Comparison of ENCODE assay signal across 8 cellular contexts in the genomic region with DNA sequence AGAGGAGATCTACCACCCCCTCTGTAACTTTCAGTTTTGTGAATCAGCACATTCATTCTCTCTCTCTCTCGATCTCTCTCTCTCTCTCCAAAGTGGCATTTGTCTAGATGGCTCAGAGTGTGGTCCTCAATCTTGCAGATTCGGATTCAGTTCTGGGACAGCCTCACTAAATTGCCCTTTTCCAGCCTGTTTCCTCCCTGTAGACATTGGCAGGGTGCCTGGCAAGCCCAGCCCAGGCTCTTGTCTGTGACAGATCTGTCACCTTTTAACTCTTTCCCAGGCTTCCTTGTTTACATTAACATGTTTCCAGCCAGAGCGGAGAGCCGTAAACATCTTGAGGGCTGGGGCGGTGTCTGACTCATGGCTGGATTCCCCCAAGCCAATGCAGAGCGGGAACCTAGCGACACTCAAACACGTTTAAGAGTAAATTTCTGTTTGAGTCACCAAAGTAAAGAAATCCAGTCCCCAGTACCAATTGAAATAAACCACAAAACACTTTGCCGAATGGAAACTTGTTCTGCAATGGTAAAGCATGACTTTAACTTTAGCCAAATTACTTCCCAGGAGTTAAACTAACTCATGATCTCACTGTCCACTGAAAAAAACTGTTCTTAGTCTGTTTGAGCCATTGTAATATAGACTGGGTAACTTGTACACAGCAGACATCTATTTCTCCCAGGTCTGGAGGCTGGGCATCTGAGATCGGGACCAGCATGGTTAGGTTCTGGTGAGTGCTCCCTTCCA. TPM values are rescaled to one million over a fixed set of nuclear protein-coding genes. Genes with fewer than 3 reads are reported as not detected.
A peak's percentile ranks its signal among the peaks of the same experiment; 100 is the strongest.
DNase-seq lines count a peak whose midpoint lies in the region; ATAC-seq lines count a peak whose summit lies in the region.

No MANE protein-coding gene starts in this region.

- peaks cover 13% of the 10 kb centered on the region for H3K4me1 Mint-ChIP-seq in activated CD4-positive, alpha-beta memory T cell treated with anti-CD3 and anti-CD28 coated beads, Interleukin-2, amount 10 ng/mL, durations not matched to agents 7 days and 5 days

- H3K36me3 ChIP-seq in aorta (ENCODE audit: control insufficient read depth in 1 of 2, insufficient read depth in 2 of 2, low read length in 1 of 2), result no peaks in the 10 kb centered on the region
- no peaks in the 10 kb centered on the region for H3K36me3 ChIP-seq in effector memory CD4-positive, alpha-beta T cell (ENCODE audit: control insufficient read depth, insufficient read depth, low read length)

- peaks cover 0 to 3% of the 10 kb centered on the region in 2 donors for H3K27me3 ChIP-seq in aorta (ENCODE audit: control insufficient read depth in 1 of 2, insufficient read depth in 2 of 2, low read length in 1 of 2)
- H3K27me3 ChIP-seq in effector memory CD4-positive, alpha-beta T cell (replicated peaks; ENCODE audit: control insufficient read depth, insufficient read depth, low read length, poor library complexity, severe bottlenecking), result peaks cover 4% of the 10 kb centered on the region

- no peaks in the 10 kb centered on the region for H3K36me3 Mint-ChIP-seq in activated CD4-positive, alpha-beta memory T cell treated with anti-CD3 and anti-CD28 coated beads, Interleukin-2, amount 10 ng/mL, durations not matched to agents 7 days and 5 days (ENCODE audit: low read depth)

- peaks cover 4% of the 10 kb centered on the region for H3K9me3 ChIP-seq in aorta (ENCODE audit: control insufficient read depth, low read length)
- H3K9me3 ChIP-seq in effector memory CD4-positive, alpha-beta T cell (ENCODE audit: control insufficient read depth, low read length), result no peaks in the 10 kb centered on the region

- H3K4me1 ChIP-seq in aorta (ENCODE audit: control insufficient read depth in 1 of 2, insufficient read depth in 2 of 2, low read length in 2 of 2), result peaks cover 0 to 3% of the 10 kb centered on the region in 2 donors
- H3K4me1 ChIP-seq in effector memory CD4-positive, alpha-beta T cell (ENCODE audit: control insufficient read depth, insufficient read depth, low read length, poor library complexity, severe bottlenecking), result no peaks in the 10 kb centered on the region

- H3K4me3 ChIP-seq in aorta (ENCODE audit: low read length in 2 of 2), result peak overlapping the region in 1 of 2 donors; percentile 46
- H3K4me3 ChIP-seq in effector memory CD4-positive, alpha-beta T cell (ENCODE audit: insufficient read depth, low read depth, low read length, poor library complexity, severe bottlenecking), result no peak overlapping the region

- peaks cover 39% of the 10 kb centered on the region for H3K27me3 Mint-ChIP-seq in activated CD4-positive, alpha-beta memory T cell treated with anti-CD3 and anti-CD28 coated beads, Interleukin-2, amount 10 ng/mL, durations not matched to agents 7 days and 5 days

- peaks cover 4% of the 10 kb centered on the region for H3K9me3 Mint-ChIP-seq in activated CD4-positive, alpha-beta memory T cell treated with anti-CD3 and anti-CD28 coated beads, Interleukin-2, amount 10 ng/mL, durations not matched to agents 7 days and 5 days

- ATAC-seq in GM19452 (IDR thresholded peaks at IDR 0.05; ENCODE audit: unreplicated experiment) (peak; percentile 86), left colon (peak; percentile 97), aorta (ENCODE audit: low FRiP score) (peak; percentile 64)

- POLR2A ChIA-PET in activated CD4-positive, alpha-beta memory T cell treated with anti-CD3 and anti-CD28 coated beads, Interleukin-2, amount 10 ng/mL, durations not matched to agents 7 days and 5 days (lab: Charles Lee), result no interaction called here

- intact Hi-C loops in left colon (cut with DNase I, micrococcal nuclease), result no loop called here
- intact Hi-C loops in aorta (cut with DNase I), result no loop called here

- CTCF ChIA-PET in activated CD4-positive, alpha-beta memory T cell treated with anti-CD3 and anti-CD28 coated beads, Interleukin-2, amount 10 ng/mL, durations not matched to agents 7 days and 5 days (lab: Charles Lee), result interaction anchor here (0.8 kb wide), 1 partner anchor 29 kb away, joined by 3 read pairs; no protein-coding TSS in a partner anchor

- peak; percentile 51 for DNase-seq in CD1c-positive myeloid dendritic cell (ENCODE audit: extremely low spot score)
- peak; percentile 89 for DNase-seq in HPDE6-E6E7 (ENCODE audit: extremely low spot score)
- DNase-seq in activated CD4-positive, alpha-beta memory T cell treated with anti-CD3 and anti-CD28 coated beads, Interleukin-2, amount 10 ng/mL, durations not matched to agents 7 days and 5 days, result peak; percentile 51
- DNase-seq in left colon, result peak; percentile 86 to 87
- DNase-seq in aorta, result peak in 1 of 2 donors; percentile 56
- no peak for DNase-seq in effector memory CD4-positive, alpha-beta T cell
- DNase-seq in UCSD-AML1 (lab: John Stamatoyannopoulos, UW; ENCODE audit: unreplicated experiment), result no peak

- H3K27ac Mint-ChIP-seq in activated CD4-positive, alpha-beta memory T cell treated with anti-CD3 and anti-CD28 coated beads, Interleukin-2, amount 10 ng/mL, durations not matched to agents 7 days and 5 days, result no peak overlapping the region

- no peak overlapping the region for H3K4me3 Mint-ChIP-seq in activated CD4-positive, alpha-beta memory T cell treated with anti-CD3 and anti-CD28 coated beads, Interleukin-2, amount 10 ng/mL, durations not matched to agents 7 days and 5 days

- H3K27ac ChIP-seq in aorta (ENCODE audit: low read depth in 1 of 2, low read length in 2 of 2), result no peak overlapping the region
- H3K27ac ChIP-seq in effector memory CD4-positive, alpha-beta T cell (ENCODE audit: insufficient read depth, low read length, poor library complexity, severe bottlenecking), result no peak overlapping the region

- WGBS in aorta, 2 donors, result 10% methylated on average over 10 of the region's 10 CpGs

RNA-seq across cellular contexts. Expression of a gene that starts 6.6 kb away (rescaled TPM):
- total RNA-seq in activated CD4-positive, alpha-beta memory T cell treated with anti-CD3 and anti-CD28 coated beads, Interleukin-2, amount 10 ng/mL, durations not matched to agents 7 days and 5 days, result not detected
- total RNA-seq in left colon (under 1 TPM; 0.12 to 0.34 TPM), aorta (under 1 TPM; 0.16 to 0.42 TPM)
- not detected for polyA plus RNA-seq in aorta

Comparison
In these comparisons a context has a peak if more than half of its experiments do, and no peak if none do; other contexts are left out.
1. DNase-seq: peak in CD1c-positive myeloid dendritic cell (single experiment), HPDE6-E6E7 (single experiment), activated CD4-positive, alpha-beta memory T cell treated with anti-CD3 and anti-CD28 coated beads, Interleukin-2, amount 10 ng/mL, durations not matched to agents 7 days and 5 days (single experiment) and left colon (2 of 2); none in effector memory CD4-positive, alpha-beta T cell (0 of 3) and UCSD-AML1 (single experiment).
2. Peak in every context shown above with its lines, with median percentiles within 50 percentile points of each other: ATAC-seq.